ENCODE assay signal across 12 cellular contexts in the genomic region with DNA sequence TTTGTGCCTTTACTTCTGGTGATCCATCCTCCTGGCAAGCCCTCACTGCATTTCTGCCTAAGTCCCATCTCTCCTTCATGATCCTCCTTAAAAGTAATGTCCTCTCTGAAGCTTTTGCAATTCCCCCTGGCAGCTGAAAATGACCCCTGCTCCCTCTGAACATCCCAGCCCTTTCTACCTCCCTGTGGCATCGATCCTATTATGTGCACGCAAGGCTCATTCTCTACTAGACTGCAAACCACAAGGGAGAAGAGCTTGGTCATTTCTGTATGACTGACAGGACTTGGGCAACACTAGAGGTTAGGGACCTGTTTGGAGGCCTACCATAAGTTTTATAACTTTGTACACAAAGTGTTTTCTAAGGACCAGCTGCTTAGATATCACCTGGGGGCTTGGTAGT.
"Had no signal": no experiment of that assay in that cellular context is flagged by ENCODE, and none has a peak within 500 bp of the region (broad histone marks: within the 10 kb centered on the region; RNA-seq: fewer than 3 reads in every experiment).

No MANE protein-coding gene starts in this region.

- H3K36me3 Mint-ChIP-seq: activated CD4-positive, alpha-beta memory T cell treated with anti-CD3 and anti-CD28 coated beads for 36 hours had no signal

- H3K36me3 ChIP-seq: heart left ventricle, left lung, SJCRH30, tibial artery had no signal

- H3K4me1 ChIP-seq: left lung, tibial artery had no signal

- H3K27me3 Mint-ChIP-seq: activated CD4-positive, alpha-beta memory T cell treated with anti-CD3 and anti-CD28 coated beads for 36 hours had no signal

- H3K27me3 ChIP-seq: heart left ventricle, left lung, SJCRH30, tibial artery had no signal

- H3K27ac ChIP-seq: left lung, SJCRH30, tibial artery had no signal

- H3K4me3 Mint-ChIP-seq: activated CD4-positive, alpha-beta memory T cell treated with anti-CD3 and anti-CD28 coated beads for 36 hours; activated T-cell treated with anti-CD3 and anti-CD28 coated beads, Interleukin-2, amount 50 U/mL, for 72 hours; nephron had no signal

- DNase-seq: activated CD4-positive, alpha-beta memory T cell treated with anti-CD3 and anti-CD28 coated beads for 36 hours; activated CD4-positive, alpha-beta T cell treated with anti-CD3 and anti-CD28 coated beads for 1 hour; activated gamma-delta T cell treated with Interleukin-2 at 50 U/mL for 16 hours; activated T-cell treated with anti-CD3 and anti-CD28 coated beads, Interleukin-2, amount 50 U/mL, for 72 hours; effector memory CD4-positive, alpha-beta T cell; left lung; mesendoderm; SJCRH30; stimulated activated CD4-positive, alpha-beta T cell treated with anti-CD3 and anti-CD28 coated beads, Interleukin-4, amount 100 ng/mL, for 4 hours had no signal

- H3K9me3 ChIP-seq: heart left ventricle, left lung, SJCRH30, tibial artery had no signal

- H3K4me3 ChIP-seq: heart left ventricle, left lung, SJCRH30, tibial artery had no signal

- H3K9me3 Mint-ChIP-seq: activated CD4-positive, alpha-beta memory T cell treated with anti-CD3 and anti-CD28 coated beads for 36 hours; activated T-cell treated with anti-CD3 and anti-CD28 coated beads, Interleukin-2, amount 50 U/mL, for 72 hours had no signal

- H3K27ac Mint-ChIP-seq: activated CD4-positive, alpha-beta memory T cell treated with anti-CD3 and anti-CD28 coated beads for 36 hours; activated T-cell treated with anti-CD3 and anti-CD28 coated beads, Interleukin-2, amount 50 U/mL, for 72 hours had no signal
